In the genomic region with DNA sequence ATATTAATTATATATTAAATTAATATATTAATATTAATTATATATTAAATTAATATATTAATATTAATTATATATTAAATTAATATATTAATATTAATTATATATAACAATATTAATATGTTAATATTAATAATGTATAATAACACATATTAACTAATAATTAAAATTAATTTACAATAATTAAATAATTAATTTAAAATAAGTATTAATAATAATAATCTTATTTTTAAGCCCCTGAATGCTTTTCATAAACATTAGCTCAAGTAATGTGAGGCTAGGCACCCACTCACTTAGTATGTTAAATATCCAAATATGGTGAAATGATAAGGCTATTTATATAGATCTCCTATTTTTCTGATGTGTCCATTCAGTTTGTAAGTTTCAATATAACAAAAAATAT, we compare ENCODE assay signal across 20 cellular contexts. TPM values are rescaled to one million over a fixed set of nuclear protein-coding genes. Genes with fewer than 3 reads are reported as not detected.
DNase-seq lines count a peak whose midpoint lies in the region; ATAC-seq and FAIRE-seq lines count a peak whose summit lies in the region.
"Had no signal": no experiment of that assay in that cellular context is flagged by ENCODE, and none has a peak within 500 bp of the region (broad histone marks: within the 10 kb centered on the region; RNA-seq: fewer than 3 reads in every experiment).

No MANE protein-coding gene starts in this region.

- ATAC-seq in HG02970 (IDR thresholded peaks at IDR 0.05; ENCODE audit: low FRiP score, unreplicated experiment), result no peak
- ATAC-seq: GM23338, HepG2 had no signal

- DNase-seq in frontal cortex (ENCODE audit: low spot score in 2 of 2) (no peak), amygdala (lab: John Stamatoyannopoulos, UW) (no peak), NCI-H774 (lab: John Stamatoyannopoulos, UW) (no peak), medulla oblongata (ENCODE audit: extremely low spot score) (no peak)
- DNase-seq: 8988T; BE2C; C1 segment of cervical spinal cord; CD4-positive, CD25-positive, alpha-beta regulatory T cell; CD8-positive, alpha-beta memory T cell; COR-L47; DMS 273 treated with DMSO at 0.1 percent for 48 hours; DMS53; GDM1 had no signal

- FAIRE-seq in G401.6 (lab: Jason Lieb, UNC), result peak; percentile 99
- peak; percentile 99 for FAIRE-seq in TTC549 (lab: Jason Lieb, UNC)
- FAIRE-seq in frontal cortex (lab: Jason Lieb, UNC), result peak; percentile 99
- FAIRE-seq: GM18507, H54, HepG2 had no signal

RNA-seq across cellular contexts. Expression of gene NKX6-1, which starts 26.9 kb away (rescaled TPM):
- total RNA-seq in frontal cortex, result 0.41 TPM
- total RNA-seq: CD4-positive, CD25-positive, alpha-beta regulatory T cell; CD8-positive, alpha-beta memory T cell; HepG2 had no signal
